In genomic region chr1:43936470-43937151, GRCh38 we compare ENCODE assay signal across 1 cellular context.
TF ChIP-seq lines count a peak whose summit lies in the region.

No MANE protein-coding gene starts in this region.

TF ChIP-seq in HepG2, 621 proteins besides CTCF, POLR2A, EP300 and RAD21 (continued from another document and continues in another):
- peak; percentile 19; the same call in 1 of the 2 replicates for TF ChIP-seq TFDP1 (CRISPR knock-in tag; IDR thresholded peaks at IDR 0.05; ENCODE audit: borderline replicate concordance)
- no peak for TF ChIP-seq NONO (IDR thresholded peaks at IDR 0.05)
- TF ChIP-seq NONO (CRISPR knock-in tag; conservative IDR thresholded peaks at IDR 0.05): peak; percentile 65; the same call in 1 of the 2 replicates
- TF ChIP-seq PATZ1 (CRISPR knock-in tag; IDR thresholded peaks at IDR 0.05): peak; percentile 42
- TF ChIP-seq TRIM22 (IDR thresholded peaks at IDR 0.05): no peak
- no peak for TF ChIP-seq ZNF24 (IDR thresholded peaks at IDR 0.05)
- TF ChIP-seq HNRNPLL (IDR thresholded peaks at IDR 0.05; ENCODE audit: low read depth, low read length, poor library complexity, severe bottlenecking): peak; percentile 61
- peak; percentile 77 for TF ChIP-seq DBP (CRISPR knock-in tag; IDR thresholded peaks at IDR 0.05; ENCODE audit: not compliant biosample characterization)
- TF ChIP-seq, protein P1, sequence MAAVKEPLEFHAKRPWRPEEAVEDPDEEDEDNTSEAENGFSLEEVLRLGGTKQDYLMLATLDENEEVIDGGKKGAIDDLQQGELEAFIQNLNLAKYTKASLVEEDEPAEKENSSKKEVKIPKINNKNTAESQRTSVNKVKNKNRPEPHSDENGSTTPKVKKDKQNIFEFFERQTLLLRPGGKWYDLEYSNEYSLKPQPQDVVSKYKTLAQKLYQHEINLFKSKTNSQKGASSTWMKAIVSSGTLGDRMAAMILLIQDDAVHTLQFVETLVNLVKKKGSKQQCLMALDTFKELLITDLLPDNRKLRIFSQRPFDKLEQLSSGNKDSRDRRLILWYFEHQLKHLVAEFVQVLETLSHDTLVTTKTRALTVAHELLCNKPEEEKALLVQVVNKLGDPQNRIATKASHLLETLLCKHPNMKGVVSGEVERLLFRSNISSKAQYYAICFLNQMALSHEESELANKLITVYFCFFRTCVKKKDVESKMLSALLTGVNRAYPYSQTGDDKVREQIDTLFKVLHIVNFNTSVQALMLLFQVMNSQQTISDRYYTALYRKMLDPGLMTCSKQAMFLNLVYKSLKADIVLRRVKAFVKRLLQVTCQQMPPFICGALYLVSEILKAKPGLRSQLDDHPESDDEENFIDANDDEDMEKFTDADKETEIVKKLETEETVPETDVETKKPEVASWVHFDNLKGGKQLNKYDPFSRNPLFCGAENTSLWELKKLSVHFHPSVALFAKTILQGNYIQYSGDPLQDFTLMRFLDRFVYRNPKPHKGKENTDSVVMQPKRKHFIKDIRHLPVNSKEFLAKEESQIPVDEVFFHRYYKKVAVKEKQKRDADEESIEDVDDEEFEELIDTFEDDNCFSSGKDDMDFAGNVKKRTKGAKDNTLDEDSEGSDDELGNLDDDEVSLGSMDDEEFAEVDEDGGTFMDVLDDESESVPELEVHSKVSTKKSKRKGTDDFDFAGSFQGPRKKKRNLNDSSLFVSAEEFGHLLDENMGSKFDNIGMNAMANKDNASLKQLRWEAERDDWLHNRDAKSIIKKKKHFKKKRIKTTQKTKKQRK (IDR thresholded peaks at IDR 0.05; ENCODE audit: low read length): no peak
- 0 out of 2 replicates have a peak, but pooled peaks have one; percentile 69 for TF ChIP-seq ZNF709 (CRISPR knock-in tag; IDR thresholded peaks at IDR 0.05)
- TF ChIP-seq ZNF343 (CRISPR knock-in tag; IDR thresholded peaks at IDR 0.05): no peak
- TF ChIP-seq, protein P2, sequence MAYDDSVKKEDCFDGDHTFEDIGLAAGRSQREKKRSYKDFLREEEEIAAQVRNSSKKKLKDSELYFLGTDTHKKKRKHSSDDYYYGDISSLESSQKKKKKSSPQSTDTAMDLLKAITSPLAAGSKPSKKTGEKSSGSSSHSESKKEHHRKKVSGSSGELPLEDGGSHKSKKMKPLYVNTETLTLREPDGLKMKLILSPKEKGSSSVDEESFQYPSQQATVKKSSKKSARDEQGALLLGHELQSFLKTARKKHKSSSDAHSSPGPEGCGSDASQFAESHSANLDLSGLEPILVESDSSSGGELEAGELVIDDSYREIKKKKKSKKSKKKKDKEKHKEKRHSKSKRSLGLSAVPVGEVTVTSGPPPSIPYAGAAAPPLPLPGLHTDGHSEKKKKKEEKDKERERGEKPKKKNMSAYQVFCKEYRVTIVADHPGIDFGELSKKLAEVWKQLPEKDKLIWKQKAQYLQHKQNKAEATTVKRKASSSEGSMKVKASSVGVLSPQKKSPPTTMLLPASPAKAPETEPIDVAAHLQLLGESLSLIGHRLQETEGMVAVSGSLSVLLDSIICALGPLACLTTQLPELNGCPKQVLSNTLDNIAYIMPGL (CRISPR knock-in tag; IDR thresholded peaks at IDR 0.05; ENCODE audit: borderline replicate concordance in 1 of 2, low read depth in 1 of 2): peak; percentile 57 to 85; a peak in 3 of 4 replicates
- TF ChIP-seq, protein P3, sequence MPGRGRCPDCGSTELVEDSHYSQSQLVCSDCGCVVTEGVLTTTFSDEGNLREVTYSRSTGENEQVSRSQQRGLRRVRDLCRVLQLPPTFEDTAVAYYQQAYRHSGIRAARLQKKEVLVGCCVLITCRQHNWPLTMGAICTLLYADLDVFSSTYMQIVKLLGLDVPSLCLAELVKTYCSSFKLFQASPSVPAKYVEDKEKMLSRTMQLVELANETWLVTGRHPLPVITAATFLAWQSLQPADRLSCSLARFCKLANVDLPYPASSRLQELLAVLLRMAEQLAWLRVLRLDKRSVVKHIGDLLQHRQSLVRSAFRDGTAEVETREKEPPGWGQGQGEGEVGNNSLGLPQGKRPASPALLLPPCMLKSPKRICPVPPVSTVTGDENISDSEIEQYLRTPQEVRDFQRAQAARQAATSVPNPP (CRISPR knock-in tag; IDR thresholded peaks at IDR 0.05): no peak
- TF ChIP-seq NFE2L1 (CRISPR knock-in tag; IDR thresholded peaks at IDR 0.05; ENCODE audit: borderline replicate concordance): no peak
- peak; percentile 55; the same call in 1 of the 2 replicates for TF ChIP-seq ESRRA (CRISPR knock-in tag; IDR thresholded peaks at IDR 0.05; ENCODE audit: low read depth)
- TF ChIP-seq SMAD9 (CRISPR knock-in tag; IDR thresholded peaks at IDR 0.05): no peak
- TF ChIP-seq HDAC2 (CRISPR knock-in tag; IDR thresholded peaks at IDR 0.05): peak; percentile 37; the same call in 1 of the 2 replicates
- TF ChIP-seq RBFOX2 (IDR thresholded peaks at IDR 0.05; ENCODE audit: low read depth, low read length): peak; percentile 61; the same call in 1 of the 2 replicates
- peak; percentile 78 for TF ChIP-seq ZNF777 (CRISPR knock-in tag; IDR thresholded peaks at IDR 0.05)
- TF ChIP-seq FIP1L1 (IDR thresholded peaks at IDR 0.05; ENCODE audit: borderline replicate concordance, insufficient read depth, low read depth, low read length): no peak
- TF ChIP-seq, protein P4, sequence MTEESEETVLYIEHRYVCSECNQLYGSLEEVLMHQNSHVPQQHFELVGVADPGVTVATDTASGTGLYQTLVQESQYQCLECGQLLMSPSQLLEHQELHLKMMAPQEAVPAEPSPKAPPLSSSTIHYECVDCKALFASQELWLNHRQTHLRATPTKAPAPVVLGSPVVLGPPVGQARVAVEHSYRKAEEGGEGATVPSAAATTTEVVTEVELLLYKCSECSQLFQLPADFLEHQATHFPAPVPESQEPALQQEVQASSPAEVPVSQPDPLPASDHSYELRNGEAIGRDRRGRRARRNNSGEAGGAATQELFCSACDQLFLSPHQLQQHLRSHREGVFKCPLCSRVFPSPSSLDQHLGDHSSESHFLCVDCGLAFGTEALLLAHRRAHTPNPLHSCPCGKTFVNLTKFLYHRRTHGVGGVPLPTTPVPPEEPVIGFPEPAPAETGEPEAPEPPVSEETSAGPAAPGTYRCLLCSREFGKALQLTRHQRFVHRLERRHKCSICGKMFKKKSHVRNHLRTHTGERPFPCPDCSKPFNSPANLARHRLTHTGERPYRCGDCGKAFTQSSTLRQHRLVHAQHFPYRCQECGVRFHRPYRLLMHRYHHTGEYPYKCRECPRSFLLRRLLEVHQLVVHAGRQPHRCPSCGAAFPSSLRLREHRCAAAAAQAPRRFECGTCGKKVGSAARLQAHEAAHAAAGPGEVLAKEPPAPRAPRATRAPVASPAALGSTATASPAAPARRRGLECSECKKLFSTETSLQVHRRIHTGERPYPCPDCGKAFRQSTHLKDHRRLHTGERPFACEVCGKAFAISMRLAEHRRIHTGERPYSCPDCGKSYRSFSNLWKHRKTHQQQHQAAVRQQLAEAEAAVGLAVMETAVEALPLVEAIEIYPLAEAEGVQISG (CRISPR knock-in tag; IDR thresholded peaks at IDR 0.05): peak; percentile 48
- TF ChIP-seq UBTF (CRISPR knock-in tag; IDR thresholded peaks at IDR 0.05): peak; percentile 91
- TF ChIP-seq ZSCAN20 (CRISPR knock-in tag; IDR thresholded peaks at IDR 0.05; ENCODE audit: borderline replicate concordance): peak; percentile 71; the same call in 1 of the 2 replicates
- TF ChIP-seq WIZ (CRISPR knock-in tag; IDR thresholded peaks at IDR 0.05): no peak
- TF ChIP-seq ZBTB14 (CRISPR knock-in tag; IDR thresholded peaks at IDR 0.05): peak; percentile 72
- TF ChIP-seq CBX5 (CRISPR knock-in tag; IDR thresholded peaks at IDR 0.05; ENCODE audit: borderline replicate concordance): peak; percentile 37; the same call in 1 of the 2 replicates
- TF ChIP-seq ARID4A (CRISPR knock-in tag; IDR thresholded peaks at IDR 0.05; ENCODE audit: borderline replicate concordance): peak; percentile 52
- TF ChIP-seq BRD4 (CRISPR knock-in tag; IDR thresholded peaks at IDR 0.05): 0 out of 2 replicates have a peak, but pooled peaks have one; percentile 40
- TF ChIP-seq NRL (CRISPR knock-in tag; IDR thresholded peaks at IDR 0.05; ENCODE audit: borderline replicate concordance): peak; percentile 88; the same call in 1 of the 2 replicates
